ENCODE assay signal across 27 cellular contexts in genomic region chr6:83126807-83127206, GRCh38. TPM values are rescaled to one million over a fixed set of nuclear protein-coding genes. Genes with fewer than 3 reads are reported as not detected.
DNase-seq lines count a peak whose midpoint lies in the region; ATAC-seq and TF ChIP-seq lines count a peak whose summit lies in the region.
"Had no signal": no experiment of that assay in that cellular context is flagged by ENCODE, and none has a peak within 500 bp of the region (broad histone marks: within the 10 kb centered on the region; RNA-seq: fewer than 3 reads in every experiment).

No MANE protein-coding gene starts in this region.

- no peaks in the 10 kb centered on the region for H3K27me3 ChIP-seq in lower lobe of right lung (ENCODE audit: low read depth)
- no peaks in the 10 kb centered on the region for H3K27me3 ChIP-seq in CD8-positive, alpha-beta memory T cell (ENCODE audit: insufficient read depth, low read length, poor library complexity, severe bottlenecking)
- H3K27me3 ChIP-seq: SJCRH30 had no signal

- intact Hi-C loops in activated B cell treated with CpG ODN at 0.5 μM for 24 hours (cut with micrococcal nuclease), result no loop called here
- intact Hi-C loops in lower lobe of right lung (cut with DNase I), result no loop called here

- no peak overlapping the region for H3K4me3 Mint-ChIP-seq in stimulated activated naive CD8-positive, alpha-beta T cell treated with anti-CD3 and anti-CD28 coated beads, Interleukin-15, Interleukin-2, amounts not matched to agents 100 ng/mL and 50 ng/mL, for 24 hours
- no peak overlapping the region for H3K4me3 Mint-ChIP-seq in stimulated activated naive CD8-positive, alpha-beta T cell treated with anti-CD3 and anti-CD28 coated beads, Interleukin-15, amount 100 ng/mL, for 72 hours
- H3K4me3 Mint-ChIP-seq in activated B cell treated with CpG ODN at 0.5 μM for 24 hours (no peak overlapping the region), memory B cell (no peak overlapping the region)
- H3K4me3 Mint-ChIP-seq in CD8-positive, alpha-beta memory T cell, result no peak overlapping the region
- H3K4me3 Mint-ChIP-seq: B cell; CD8-positive, alpha-beta T cell had no signal

- H3K27ac Mint-ChIP-seq in stimulated activated naive CD8-positive, alpha-beta T cell treated with anti-CD3 and anti-CD28 coated beads, Interleukin-15, Interleukin-2, amounts not matched to agents 100 ng/mL and 50 ng/mL, for 24 hours, result peak overlapping the region; percentile 2
- H3K27ac Mint-ChIP-seq in stimulated activated naive CD8-positive, alpha-beta T cell treated with anti-CD3 and anti-CD28 coated beads, Interleukin-15, amount 100 ng/mL, for 72 hours, result no peak overlapping the region
- H3K27ac Mint-ChIP-seq in activated B cell treated with CpG ODN at 0.5 μM for 24 hours, result peak overlapping the region; percentile 46
- peak overlapping the region; percentile 5 for H3K27ac Mint-ChIP-seq in memory B cell
- peak overlapping the region in 3 of 8 donors; percentile 43 to 64 (median 47) for H3K27ac Mint-ChIP-seq in CD8-positive, alpha-beta memory T cell

- peaks cover 95% of the 10 kb centered on the region for H3K36me3 ChIP-seq in lower lobe of right lung
- peaks cover 18% of the 10 kb centered on the region for H3K36me3 ChIP-seq in CD8-positive, alpha-beta memory T cell (ENCODE audit: insufficient read depth, low read length)
- H3K36me3 ChIP-seq: SJCRH30 had no signal

- peaks cover 57% of the 10 kb centered on the region for H3K36me3 Mint-ChIP-seq in stimulated activated naive CD8-positive, alpha-beta T cell treated with anti-CD3 and anti-CD28 coated beads, Interleukin-15, Interleukin-2, amounts not matched to agents 100 ng/mL and 50 ng/mL, for 24 hours (ENCODE audit: low read depth)
- H3K36me3 Mint-ChIP-seq in activated B cell treated with CpG ODN at 0.5 μM for 24 hours (ENCODE audit: low read depth) (peaks cover 74% of the 10 kb centered on the region), memory B cell (peaks cover 34% of the 10 kb centered on the region)
- H3K36me3 Mint-ChIP-seq in CD8-positive, alpha-beta memory T cell, result peaks cover 14 to 84% (median 32%) of the 10 kb centered on the region in 3 donors

- CTCF ChIA-PET in activated B cell treated with CpG ODN at 0.5 μM for 24 hours (lab: Charles Lee), result interaction anchor here (1.5 kb wide), 1 partner anchor 61 kb away, joined by 4 read pairs; the partner anchor contains the start of gene UBE3D
- CTCF ChIA-PET in CD8-positive, alpha-beta memory T cell (lab: Charles Lee), result no interaction called here

- H3K4me1 ChIP-seq in lower lobe of right lung, result no peaks in the 10 kb centered on the region
- no peaks in the 10 kb centered on the region for H3K4me1 ChIP-seq in CD8-positive, alpha-beta memory T cell (ENCODE audit: insufficient read depth, low read length)
- H3K4me1 ChIP-seq: SJCRH30 had no signal

- H3K9me3 ChIP-seq in lower lobe of right lung, result no peaks in the 10 kb centered on the region
- H3K9me3 ChIP-seq in CD8-positive, alpha-beta memory T cell (ENCODE audit: low read length), result no peaks in the 10 kb centered on the region
- H3K9me3 ChIP-seq: SJCRH30 had no signal

- ATAC-seq in stimulated activated naive CD8-positive, alpha-beta T cell treated with anti-CD3 and anti-CD28 coated beads, Interleukin-15, amount 100 ng/mL, for 72 hours, result no peak
- ATAC-seq in activated B cell treated with CpG ODN at 0.5 μM for 24 hours (ENCODE audit: low read depth) (no peak), memory B cell (ENCODE audit: low read depth) (no peak), lower lobe of right lung (no peak)
- ATAC-seq: CD8-positive, alpha-beta T cell; Right ventricle myocardium inferior had no signal

- TF ChIP-seq CTCF in activated B cell treated with CpG ODN at 0.5 μM for 24 hours (IDR thresholded peaks at IDR 0.05), result no peak
- TF ChIP-seq CTCF in lower lobe of right lung (IDR thresholded peaks at IDR 0.05), result no peak

- no peak overlapping the region for H3K27ac ChIP-seq in lower lobe of right lung
- H3K27ac ChIP-seq in CD8-positive, alpha-beta memory T cell (ENCODE audit: low read depth, low read length), result no peak overlapping the region
- H3K27ac ChIP-seq: C4-2B, PC-9, SJCRH30 had no signal

- no peaks in the 10 kb centered on the region for H3K4me1 Mint-ChIP-seq in stimulated activated naive CD8-positive, alpha-beta T cell treated with anti-CD3 and anti-CD28 coated beads, Interleukin-15, Interleukin-2, amounts not matched to agents 100 ng/mL and 50 ng/mL, for 24 hours (ENCODE audit: low read depth)
- H3K4me1 Mint-ChIP-seq in stimulated activated naive CD8-positive, alpha-beta T cell treated with anti-CD3 and anti-CD28 coated beads, Interleukin-15, amount 100 ng/mL, for 72 hours, result no peaks in the 10 kb centered on the region
- H3K4me1 Mint-ChIP-seq in activated B cell treated with CpG ODN at 0.5 μM for 24 hours (no peaks in the 10 kb centered on the region), memory B cell (no peaks in the 10 kb centered on the region)
- no peaks in the 10 kb centered on the region for H3K4me1 Mint-ChIP-seq in CD8-positive, alpha-beta memory T cell
- H3K4me1 Mint-ChIP-seq: B cell had no signal

- no peak for DNase-seq in stimulated activated naive CD8-positive, alpha-beta T cell treated with anti-CD3 and anti-CD28 coated beads, Interleukin-15, amount 100 ng/mL, for 72 hours
- no peak for DNase-seq in activated B cell treated with CpG ODN at 0.5 μM for 24 hours
- DNase-seq in memory B cell (ENCODE audit: low spot score in 2 of 2), result no peak
- no peak for DNase-seq in activated CD4-positive, CD25-positive, alpha-beta regulatory T cell (lab: John Stamatoyannopoulos, UW)
- no peak for DNase-seq in lower lobe of right lung
- DNase-seq in CD8-positive, alpha-beta memory T cell, result no peak
- DNase-seq: CD8-positive, alpha-beta T cell; DMS 273 treated with DMSO at 0.1 percent for 48 hours; DMS79; EL; GF-D8; GOT3; HCEC 1CT; Kasumi-1; MV-4-11; NCI-H1105; NCI-H146; NCI-H1930; NCI-H2107; NCI-H446; NCI-H526; PC-9; SJCRH30 had no signal

- no peaks in the 10 kb centered on the region for H3K9me3 Mint-ChIP-seq in stimulated activated naive CD8-positive, alpha-beta T cell treated with anti-CD3 and anti-CD28 coated beads, Interleukin-15, Interleukin-2, amounts not matched to agents 100 ng/mL and 50 ng/mL, for 24 hours
- H3K9me3 Mint-ChIP-seq in stimulated activated naive CD8-positive, alpha-beta T cell treated with anti-CD3 and anti-CD28 coated beads, Interleukin-15, amount 100 ng/mL, for 72 hours, result no peaks in the 10 kb centered on the region
- H3K9me3 Mint-ChIP-seq in activated B cell treated with CpG ODN at 0.5 μM for 24 hours, result no peaks in the 10 kb centered on the region
- H3K9me3 Mint-ChIP-seq in memory B cell, result no peaks in the 10 kb centered on the region
- no peaks in the 10 kb centered on the region for H3K9me3 Mint-ChIP-seq in CD8-positive, alpha-beta memory T cell
- H3K9me3 Mint-ChIP-seq: CD8-positive, alpha-beta T cell had no signal

- H3K4me3 ChIP-seq in lower lobe of right lung, result no peak overlapping the region
- H3K4me3 ChIP-seq in CD8-positive, alpha-beta memory T cell (ENCODE audit: low read length), result no peak overlapping the region
- H3K4me3 ChIP-seq: PC-9, SJCRH30 had no signal

- POLR2A ChIA-PET in activated B cell treated with CpG ODN at 0.5 μM for 24 hours (lab: Charles Lee), result no interaction called here
- POLR2A ChIA-PET in CD8-positive, alpha-beta memory T cell (lab: Charles Lee), result no interaction called here

- H3K27me3 Mint-ChIP-seq in stimulated activated naive CD8-positive, alpha-beta T cell treated with anti-CD3 and anti-CD28 coated beads, Interleukin-15, Interleukin-2, amounts not matched to agents 100 ng/mL and 50 ng/mL, for 24 hours, result no peaks in the 10 kb centered on the region
- no peaks in the 10 kb centered on the region for H3K27me3 Mint-ChIP-seq in stimulated activated naive CD8-positive, alpha-beta T cell treated with anti-CD3 and anti-CD28 coated beads, Interleukin-15, amount 100 ng/mL, for 72 hours
- no peaks in the 10 kb centered on the region for H3K27me3 Mint-ChIP-seq in activated B cell treated with CpG ODN at 0.5 μM for 24 hours
- no peaks in the 10 kb centered on the region for H3K27me3 Mint-ChIP-seq in memory B cell
- no peaks in the 10 kb centered on the region for H3K27me3 Mint-ChIP-seq in CD8-positive, alpha-beta memory T cell
- H3K27me3 Mint-ChIP-seq: B cell had no signal

RNA-seq across cellular contexts. Expression of gene DOP1A, which starts 59.3 kb away (rescaled TPM):
- total RNA-seq in activated B cell treated with CpG ODN at 0.5 μM for 24 hours, result 24.2 and 30.8 TPM in 2 replicates
- total RNA-seq in lower lobe of right lung, result 26.3 TPM
- 1 to 10 TPM; 8.5 to 9.7 TPM for total RNA-seq in CD8-positive, alpha-beta memory T cell
- 4.7 TPM for polyA plus RNA-seq in CD8-positive, alpha-beta memory T cell

Comparison
In these comparisons a context has a peak if more than half of its experiments do, and no peak if none do; other contexts are left out.
1. H3K27ac Mint-ChIP-seq: peak in stimulated activated naive CD8-positive, alpha-beta T cell treated with anti-CD3 and anti-CD28 coated beads, Interleukin-15, Interleukin-2, amounts not matched to agents 100 ng/mL and 50 ng/mL, for 24 hours (single experiment), activated B cell treated with CpG ODN at 0.5 μM for 24 hours (single experiment) and memory B cell (single experiment); none in stimulated activated naive CD8-positive, alpha-beta T cell treated with anti-CD3 and anti-CD28 coated beads, Interleukin-15, amount 100 ng/mL, for 72 hours (0 of 2).